Comparison of ENCODE assay signal across 30 cellular contexts in genomic region chr4:183318656-183319055, GRCh38. TPM values are rescaled to one million over a fixed set of nuclear protein-coding genes. Genes with fewer than 3 reads are reported as not detected.
"Had no signal": no experiment of that assay in that cellular context is flagged by ENCODE, and none has a peak within 500 bp of the region (broad histone marks: within the 10 kb centered on the region; RNA-seq: fewer than 3 reads in every experiment).

No MANE protein-coding gene starts in this region.

- H3K27ac Mint-ChIP-seq: activated CD4-positive, alpha-beta memory T cell treated with anti-CD3 and anti-CD28 coated beads, Interleukin-2, amount 10 ng/mL, durations not matched to agents 7 days and 5 days; activated naive CD4-positive, alpha-beta T cell treated with anti-CD3 and anti-CD28 coated beads, Interleukin-2, amount 10 ng/mL, durations not matched to agents 7 days and 5 days; activated naive CD8-positive, alpha-beta T cell; activated naive CD8-positive, alpha-beta T cell treated with anti-CD3 and anti-CD28 coated beads, Interleukin-2, amount 50 U/mL, for 24 hours; activated T-cell treated with anti-CD3 and anti-CD28 coated beads, Interleukin-2, amount 50 U/mL, for 24 hours; brain had no signal

- ATAC-seq: activated naive CD8-positive, alpha-beta T cell treated with anti-CD3 and anti-CD28 coated beads, Interleukin-2, amount 50 U/mL, for 24 hours had no signal

- H3K4me3 Mint-ChIP-seq: activated CD4-positive, alpha-beta memory T cell treated with anti-CD3 and anti-CD28 coated beads, Interleukin-2, amount 10 ng/mL, durations not matched to agents 7 days and 5 days; activated naive CD4-positive, alpha-beta T cell treated with anti-CD3 and anti-CD28 coated beads, Interleukin-2, amount 10 ng/mL, durations not matched to agents 7 days and 5 days; activated naive CD8-positive, alpha-beta T cell; activated naive CD8-positive, alpha-beta T cell treated with anti-CD3 and anti-CD28 coated beads, Interleukin-2, amount 50 U/mL, for 24 hours; activated T-cell treated with anti-CD3 and anti-CD28 coated beads, Interleukin-2, amount 50 U/mL, for 24 hours; brain had no signal

- H3K36me3 ChIP-seq: MG63, WERI-Rb-1 had no signal

- H3K9me3 Mint-ChIP-seq: activated CD4-positive, alpha-beta memory T cell treated with anti-CD3 and anti-CD28 coated beads, Interleukin-2, amount 10 ng/mL, durations not matched to agents 7 days and 5 days; activated naive CD4-positive, alpha-beta T cell treated with anti-CD3 and anti-CD28 coated beads, Interleukin-2, amount 10 ng/mL, durations not matched to agents 7 days and 5 days; activated naive CD8-positive, alpha-beta T cell treated with anti-CD3 and anti-CD28 coated beads, Interleukin-2, amount 50 U/mL, for 24 hours; activated T-cell treated with anti-CD3 and anti-CD28 coated beads, Interleukin-2, amount 50 U/mL, for 24 hours; brain had no signal

- DNase-seq: activated CD4-positive, alpha-beta memory T cell treated with anti-CD3 and anti-CD28 coated beads, Interleukin-2, amount 10 ng/mL, durations not matched to agents 7 days and 5 days; activated CD4-positive, alpha-beta T cell treated with anti-CD3 and anti-CD28 coated beads for 1 hour; activated CD4-positive, alpha-beta T cell treated with anti-CD3 and anti-CD28 coated beads for 48 hours; activated CD4-positive, CD25-positive, alpha-beta regulatory T cell; activated effector memory CD4-positive, alpha-beta T cell treated with Interleukin-2 at 50 U/mL for 16 hours; activated naive CD4-positive, alpha-beta T cell treated with anti-CD3 and anti-CD28 coated beads, Interleukin-2, amount 10 ng/mL, durations not matched to agents 7 days and 5 days; activated naive CD8-positive, alpha-beta T cell treated with anti-CD3 and anti-CD28 coated beads, Interleukin-2, amount 50 U/mL, for 24 hours; activated T-cell treated with anti-CD3 and anti-CD28 coated beads, Interleukin-2, amount 50 U/mL, for 24 hours; anterior cingulate cortex; central memory CD4-positive, alpha-beta T cell; Kasumi-1; KG1; MG63; NCI-H1092; NCI-H1436 treated with DMSO at 0.1 percent for 48 hours; NCI-H1694 treated with DMSO at 0.1 percent for 48 hours; NCI-H2029; NCI-H510A; NCI-H526; NCI-H748 treated with DMSO at 0.1 percent for 48 hours; OCI-M1; Right ventricle myocardium superior; SW 1271; T-helper 1 cell; T-helper 2 cell; T-helper 9 cell; WERI-Rb-1 had no signal

- H3K9me3 ChIP-seq: MG63 had no signal

- H3K27me3 Mint-ChIP-seq: activated CD4-positive, alpha-beta memory T cell treated with anti-CD3 and anti-CD28 coated beads, Interleukin-2, amount 10 ng/mL, durations not matched to agents 7 days and 5 days; activated naive CD8-positive, alpha-beta T cell; activated naive CD8-positive, alpha-beta T cell treated with anti-CD3 and anti-CD28 coated beads, Interleukin-2, amount 50 U/mL, for 24 hours; brain had no signal

- H3K4me3 ChIP-seq: MG63 had no signal

- H3K27ac ChIP-seq: WERI-Rb-1 had no signal

- H3K27me3 ChIP-seq: MG63 had no signal

- H3K36me3 Mint-ChIP-seq: activated naive CD4-positive, alpha-beta T cell treated with anti-CD3 and anti-CD28 coated beads, Interleukin-2, amount 10 ng/mL, durations not matched to agents 7 days and 5 days; activated naive CD8-positive, alpha-beta T cell had no signal

RNA-seq across cellular contexts. Expression of gene CLDN22, which starts 1.4 kb away (rescaled TPM):
- total RNA-seq: activated CD4-positive, alpha-beta memory T cell treated with anti-CD3 and anti-CD28 coated beads, Interleukin-2, amount 10 ng/mL, durations not matched to agents 7 days and 5 days; bronchial epithelial cell; Right ventricle myocardium superior had no signal

RNA-seq across cellular contexts. Expression of gene CLDN24, which starts 3.6 kb away (rescaled TPM):
- total RNA-seq: activated CD4-positive, alpha-beta memory T cell treated with anti-CD3 and anti-CD28 coated beads, Interleukin-2, amount 10 ng/mL, durations not matched to agents 7 days and 5 days; bronchial epithelial cell; Right ventricle myocardium superior had no signal
